Comparison of ENCODE assay signal across 23 cellular contexts in the genomic region with DNA sequence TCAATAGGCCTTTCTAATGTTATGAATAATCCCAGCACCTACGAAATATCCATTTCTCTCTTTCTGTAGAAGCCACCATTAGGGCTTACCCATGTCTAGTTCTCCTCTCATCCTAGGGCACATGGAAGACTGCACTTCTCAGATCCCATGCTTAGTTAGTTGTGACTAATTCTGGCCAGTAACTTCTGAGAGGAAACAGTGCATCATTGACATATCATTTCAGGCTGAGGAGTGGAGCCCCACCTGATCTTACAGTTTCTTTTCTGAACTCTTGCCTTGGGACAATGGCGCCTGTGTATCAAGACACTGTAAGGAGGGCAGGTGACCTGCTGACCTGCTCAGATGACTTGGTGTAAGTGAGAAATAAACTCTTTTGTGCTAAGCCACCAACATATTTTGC. TPM values are rescaled to one million over a fixed set of nuclear protein-coding genes. Genes with fewer than 3 reads are reported as not detected.
A peak's percentile ranks its signal among the peaks of the same experiment; 100 is the strongest.
DNase-seq lines count a peak whose midpoint lies in the region; ATAC-seq and TF ChIP-seq lines count a peak whose summit lies in the region.
"Had no signal": no experiment of that assay in that cellular context is flagged by ENCODE, and none has a peak within 500 bp of the region (broad histone marks: within the 10 kb centered on the region; RNA-seq: fewer than 3 reads in every experiment).

No MANE protein-coding gene starts in this region.

- 0 out of 2 replicates have a peak, but pooled peaks cover 6% of the 10 kb centered on the region for H3K4me1 ChIP-seq in PC-3 (ENCODE audit: insufficient read depth, low read length)
- H3K4me1 ChIP-seq: prostate gland had no signal

- H3K27me3 ChIP-seq in PC-3 (ENCODE audit: low read length) = no peaks in the 10 kb centered on the region

- no peaks in the 10 kb centered on the region for H3K36me3 Mint-ChIP-seq in activated CD8-positive, alpha-beta memory T cell treated with anti-CD3 and anti-CD28 coated beads, Interleukin-2, amount 10 ng/mL, durations not matched to agents 7 days and 5 days

- no peaks in the 10 kb centered on the region for H3K9me3 ChIP-seq in PC-3 (ENCODE audit: low read length)
- H3K9me3 ChIP-seq: prostate gland had no signal

- no TSS peak for BruUV-seq in PC-3 (replicated peaks; lab: Mats Ljungman, UMichigan)

- H3K27ac ChIP-seq in PC-3 (ENCODE audit: low read length) (no peak overlapping the region), epithelial cell of prostate (peak overlapping the region; percentile 34)
- H3K27ac ChIP-seq: prostate gland had no signal

- H3K4me3 ChIP-seq in PC-3 (ENCODE audit: low read length) = no peak overlapping the region
- H3K4me3 ChIP-seq: prostate gland had no signal

- no peaks in the 10 kb centered on the region for H3K9me3 Mint-ChIP-seq in activated CD8-positive, alpha-beta memory T cell treated with anti-CD3 and anti-CD28 coated beads, Interleukin-2, amount 10 ng/mL, durations not matched to agents 7 days and 5 days (ENCODE audit: low read depth)
- H3K9me3 Mint-ChIP-seq: central memory CD8-positive, alpha-beta T cell; nephron progenitor cell had no signal

- no peak overlapping the region for H3K4me3 Mint-ChIP-seq in activated CD8-positive, alpha-beta memory T cell treated with anti-CD3 and anti-CD28 coated beads, Interleukin-2, amount 10 ng/mL, durations not matched to agents 7 days and 5 days
- H3K4me3 Mint-ChIP-seq: activated CD4-positive, alpha-beta T cell treated with anti-CD3 and anti-CD28 coated beads, Interleukin-2, amount 10 ng/mL, durations not matched to agents 7 days and 5 days; central memory CD8-positive, alpha-beta T cell; nephron progenitor cell had no signal

- peaks cover 5% of the 10 kb centered on the region for H3K4me1 Mint-ChIP-seq in activated CD8-positive, alpha-beta memory T cell treated with anti-CD3 and anti-CD28 coated beads, Interleukin-2, amount 10 ng/mL, durations not matched to agents 7 days and 5 days
- H3K4me1 Mint-ChIP-seq: activated CD4-positive, alpha-beta T cell treated with anti-CD3 and anti-CD28 coated beads, Interleukin-2, amount 10 ng/mL, durations not matched to agents 7 days and 5 days had no signal

- no peak for ATAC-seq in activated CD8-positive, alpha-beta memory T cell treated with anti-CD3 and anti-CD28 coated beads, Interleukin-2, amount 10 ng/mL, durations not matched to agents 7 days and 5 days
- ATAC-seq in PC-3 (peak; percentile 48), GM21786 (IDR thresholded peaks at IDR 0.05; ENCODE audit: unreplicated experiment) (no peak)
- ATAC-seq: SK-N-SH treated with all-trans-retinoic acid at 6 μM for 48 hours had no signal

- no peaks in the 10 kb centered on the region for H3K9me2 ChIP-seq in PC-3 (replicated peaks; ENCODE audit: low read length)

- H3K79me2 ChIP-seq in PC-3 (ENCODE audit: low read length) = no peaks in the 10 kb centered on the region

- H3K4me2 ChIP-seq in PC-3 (ENCODE audit: low read length) = no peak overlapping the region

- intact Hi-C loops in PC-3 (cut with micrococcal nuclease) = no loop called here

- no peak overlapping the region for H3K27ac Mint-ChIP-seq in activated CD8-positive, alpha-beta memory T cell treated with anti-CD3 and anti-CD28 coated beads, Interleukin-2, amount 10 ng/mL, durations not matched to agents 7 days and 5 days
- H3K27ac Mint-ChIP-seq: activated CD4-positive, alpha-beta T cell treated with anti-CD3 and anti-CD28 coated beads, Interleukin-2, amount 10 ng/mL, durations not matched to agents 7 days and 5 days; nephron progenitor cell had no signal

- H3F3A ChIP-seq in PC-3 (ENCODE audit: low read length, unreplicated experiment) = no peaks in the 10 kb centered on the region

- TF ChIP-seq CTCF in PC-3 (conservative IDR thresholded peaks at IDR 0.05; ENCODE audit: low read depth, low read length) = no peak

- no peaks in the 10 kb centered on the region for H3K36me3 ChIP-seq in PC-3 (ENCODE audit: low read depth, low read length)
- H3K36me3 ChIP-seq: prostate gland had no signal

- H3K27me3 Mint-ChIP-seq in activated CD8-positive, alpha-beta memory T cell treated with anti-CD3 and anti-CD28 coated beads, Interleukin-2, amount 10 ng/mL, durations not matched to agents 7 days and 5 days = no peaks in the 10 kb centered on the region
- H3K27me3 Mint-ChIP-seq: activated CD4-positive, alpha-beta T cell treated with anti-CD3 and anti-CD28 coated beads, Interleukin-2, amount 10 ng/mL, durations not matched to agents 7 days and 5 days; central memory CD8-positive, alpha-beta T cell had no signal

- DNase-seq in activated CD8-positive, alpha-beta memory T cell treated with anti-CD3 and anti-CD28 coated beads, Interleukin-2, amount 50 U/mL, for 48 hours = peak; percentile 26
- no peak for DNase-seq in activated CD8-positive, alpha-beta memory T cell treated with anti-CD3 and anti-CD28 coated beads, Interleukin-2, amount 10 ng/mL, durations not matched to agents 7 days and 5 days
- DNase-seq in PC-3 (peak; percentile 7), epithelial cell of prostate (ENCODE audit: low read depth, low spot score) (no peak), renal cortical epithelial cell (ENCODE audit: low read depth) (peak; percentile 35), Kasumi-1 (lab: John Stamatoyannopoulos, UW) (no peak), AG20443 (ENCODE audit: low spot score) (no peak)
- DNase-seq: activated CD4-positive, alpha-beta T cell treated with anti-CD3 and anti-CD28 coated beads, Interleukin-2, amount 10 ng/mL, durations not matched to agents 7 days and 5 days; amygdala; DMS153; effector CD4-positive, alpha-beta T cell; hippocampal formation; kidney glomerular epithelial cell; midbrain; NCI-H1048; NCI-H2081; NCI-H524; nephron progenitor cell; stimulated activated CD4-positive, alpha-beta T cell treated with anti-CD3 and anti-CD28 coated beads, Interleukin-4, amount 100 ng/mL, for 24 hours had no signal

- H2AFZ ChIP-seq in PC-3 (ENCODE audit: low read length) = peak overlapping the region; percentile 33

- CTCF ChIA-PET in activated CD8-positive, alpha-beta memory T cell treated with anti-CD3 and anti-CD28 coated beads, Interleukin-2, amount 10 ng/mL, durations not matched to agents 7 days and 5 days (lab: Charles Lee) = no interaction called here
- CTCF ChIA-PET in PC-3 (lab: Charles Lee) = no interaction called here

- H3K9ac ChIP-seq in PC-3 (ENCODE audit: low read length) = no peak overlapping the region

- H4K20me1 ChIP-seq in PC-3 (ENCODE audit: low read length) = no peaks in the 10 kb centered on the region

- POLR2A ChIA-PET in PC-3 (lab: Charles Lee; ENCODE audit: unreplicated experiment) = no interaction called here

RNA-seq across cellular contexts. Expression of a gene that starts 39.4 kb away (rescaled TPM):
- 100 to 1,000 TPM; 143 to 214 TPM for total RNA-seq in activated CD8-positive, alpha-beta memory T cell treated with anti-CD3 and anti-CD28 coated beads, Interleukin-2, amount 10 ng/mL, durations not matched to agents 7 days and 5 days
- total RNA-seq in PC-3 (2014; rRNA removed) (77.6 and 109 TPM in 2 replicates), renal cortical epithelial cell (339 and 483 TPM in 2 replicates)

Comparison
In these comparisons a context has a peak if more than half of its experiments do, and no peak if none do; other contexts are left out.
1. DNase-seq: peak in activated CD8-positive, alpha-beta memory T cell treated with anti-CD3 and anti-CD28 coated beads, Interleukin-2, amount 50 U/mL, for 48 hours (single experiment), PC-3 (single experiment) and renal cortical epithelial cell (single experiment); none in activated CD8-positive, alpha-beta memory T cell treated with anti-CD3 and anti-CD28 coated beads, Interleukin-2, amount 10 ng/mL, durations not matched to agents 7 days and 5 days (single experiment), epithelial cell of prostate (single experiment), Kasumi-1 (0 of 2) and AG20443 (single experiment).